In the genomic region with DNA sequence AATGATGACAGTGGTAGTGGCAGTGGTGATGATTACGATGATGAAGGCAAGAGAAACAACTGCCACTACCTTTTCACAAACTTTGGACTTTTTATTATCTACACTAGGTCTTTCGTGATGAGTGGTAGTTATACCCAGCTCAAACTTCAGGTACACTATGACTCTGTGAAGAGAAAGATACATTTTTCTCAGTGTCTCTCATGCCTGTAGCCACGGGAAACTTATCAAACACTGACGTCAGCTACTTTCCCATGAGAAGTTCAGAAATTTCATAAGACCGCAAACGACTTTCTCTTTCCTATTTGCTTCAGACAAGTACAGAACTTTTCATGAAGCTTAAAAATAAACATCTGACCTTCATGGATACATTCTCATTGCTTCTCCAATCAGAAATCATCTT, we compare ENCODE assay signal across 16 cellular contexts. TPM values are rescaled to one million over a fixed set of nuclear protein-coding genes. Genes with fewer than 3 reads are reported as not detected.
DNase-seq lines count a peak whose midpoint lies in the region; ATAC-seq, FAIRE-seq and TF ChIP-seq lines count a peak whose summit lies in the region.
"Had no signal": no experiment of that assay in that cellular context is flagged by ENCODE, and none has a peak within 500 bp of the region (broad histone marks: within the 10 kb centered on the region; RNA-seq: fewer than 3 reads in every experiment).

No MANE protein-coding gene starts in this region.

- TF ChIP-seq CTCF in HFFc6 (IDR thresholded peaks at IDR 0.05) = no peak
- TF ChIP-seq CTCF in colonic mucosa (IDR thresholded peaks at IDR 0.05) = no peak

- ATAC-seq in right cardiac atrium (peak; percentile 51 to 65), HG02571 (IDR thresholded peaks at IDR 0.05; ENCODE audit: unreplicated experiment) (no peak)

- no peak for FAIRE-seq in small intestine (lab: Jason Lieb, UNC)

- H3K9me3 ChIP-seq in right cardiac atrium (ENCODE audit: control insufficient read depth, low read length) (no peaks in the 10 kb centered on the region), small intestine (ENCODE audit: control insufficient read depth, low read depth) (no peaks in the 10 kb centered on the region), colonic mucosa (no peaks in the 10 kb centered on the region)
- H3K9me3 ChIP-seq: neutrophil had no signal

- peaks cover 97% of the 10 kb centered on the region for H3K4me1 Mint-ChIP-seq in HFFc6 (ENCODE audit: low read depth)
- H3K4me1 Mint-ChIP-seq: B cell had no signal

- peaks cover 17% of the 10 kb centered on the region for H3K27me3 Mint-ChIP-seq in HFFc6 (ENCODE audit: insufficient read depth)

- H3K4me1 ChIP-seq in right cardiac atrium (ENCODE audit: control insufficient read depth, insufficient read depth, low read length) (peaks cover 2% of the 10 kb centered on the region), small intestine (ENCODE audit: control insufficient read depth in 2 of 2, insufficient read depth in 1 of 2, low read depth in 1 of 2, low read length in 1 of 2) (no peaks in the 10 kb centered on the region), colonic mucosa (no peaks in the 10 kb centered on the region)

- WGBS in right cardiac atrium = 54% methylated on average over 6 of the region's 6 CpGs
- 55 to 63% (median 63%) methylated on average over 6 of the region's 6 CpGs for WGBS in small intestine, 3 donors

- H3K27ac Mint-ChIP-seq in HFFc6 = peak overlapping the region; percentile 76
- H3K27ac Mint-ChIP-seq: B cell; T-helper 2 cell treated with Interferon-gamma antibody and Interleukin-4, amounts not matched to agents 5 μg/mL and 100 μg/mL, for 36 hours had no signal

- no peak for DNase-seq in HFFc6
- no peak for DNase-seq in caudate nucleus (lab: John Stamatoyannopoulos, UW)
- DNase-seq in right cardiac atrium = no peak
- no peak for DNase-seq in small intestine
- no peak for DNase-seq in GM03348 (ENCODE audit: low spot score)
- no peak for DNase-seq in DMS 273 (lab: John Stamatoyannopoulos, UW; ENCODE audit: unreplicated experiment)
- DNase-seq in colonic mucosa = no peak
- DNase-seq: activated CD4-positive, alpha-beta T cell treated with anti-CD3 and anti-CD28 coated beads, Interleukin-2, amount 50 U/mL, for 1 hour; DMS153; hypothalamus; NCI-H1105 treated with DMSO at 0.1 percent for 48 hours; NCI-H446 treated with DMSO at 0.1 percent for 48 hours had no signal

- H3K36me3 ChIP-seq in small intestine (ENCODE audit: control insufficient read depth in 2 of 2, insufficient read depth in 2 of 2, low read length in 2 of 2) (no peaks in the 10 kb centered on the region), colonic mucosa (no peaks in the 10 kb centered on the region)
- H3K36me3 ChIP-seq: neutrophil had no signal

- H3K4me3 ChIP-seq in right cardiac atrium (ENCODE audit: low read length) = no peak overlapping the region
- H3K4me3 ChIP-seq in small intestine (ENCODE audit: low read depth in 1 of 2, low read length in 2 of 2) = no peak overlapping the region
- H3K4me3 ChIP-seq in colonic mucosa = no peak overlapping the region

- no peak overlapping the region for H3K9ac ChIP-seq in colonic mucosa (ENCODE audit: low read depth in 2 of 2, low read length in 2 of 2)

- H3K9me3 Mint-ChIP-seq in HFFc6 = no peaks in the 10 kb centered on the region
- H3K9me3 Mint-ChIP-seq: T-helper 2 cell treated with Interferon-gamma antibody and Interleukin-4, amounts not matched to agents 5 μg/mL and 100 μg/mL, for 36 hours had no signal

- H3K36me3 Mint-ChIP-seq in HFFc6 (ENCODE audit: low read depth) = peaks cover 67% of the 10 kb centered on the region

- peak overlapping the region; percentile 67 for H3K27ac ChIP-seq in caudate nucleus (ENCODE audit: low read depth, low read length)
- H3K27ac ChIP-seq in right cardiac atrium (ENCODE audit: low read length) = no peak overlapping the region
- peak overlapping the region; percentile 8 to 50 for H3K27ac ChIP-seq in small intestine (ENCODE audit: low read depth in 1 of 2, low read length in 1 of 2)
- H3K27ac ChIP-seq in colonic mucosa = no peak overlapping the region
- H3K27ac ChIP-seq: neutrophil had no signal

- peak overlapping the region; percentile 70 for H3K4me3 Mint-ChIP-seq in HFFc6
- H3K4me3 Mint-ChIP-seq: B cell; T-helper 2 cell treated with Interferon-gamma antibody and Interleukin-4, amounts not matched to agents 5 μg/mL and 100 μg/mL, for 36 hours had no signal

- intact Hi-C loops in right cardiac atrium (cut with DNase I) = no loop called here
- intact Hi-C loops in colonic mucosa (cut with DNase I) = no loop called here

- H3K27me3 ChIP-seq in right cardiac atrium (ENCODE audit: control insufficient read depth, insufficient read depth) (no peaks in the 10 kb centered on the region), small intestine (ENCODE audit: control insufficient read depth in 2 of 2, insufficient read depth in 2 of 2, low read length in 2 of 2) (no peaks in the 10 kb centered on the region), colonic mucosa (no peaks in the 10 kb centered on the region)
- H3K27me3 ChIP-seq: neutrophil had no signal

RNA-seq across cellular contexts. Expression of gene CALD1, which starts 57.0 kb away (rescaled TPM):
- total RNA-seq in HFFc6 (2021; fragmentation: NEBNext Ultra II Directional; extraction: Animal tissue kit (Norgen Biotek cat#: 25700)) = 1,000 to 10,000 TPM; 1,066 to 1,726 (median 1,102) TPM
- total RNA-seq in right cardiac atrium (100 to 1,000 TPM; 127 to 214 (median 137) TPM), colonic mucosa (100 to 1,000 TPM in 1 of 2 donors, 10 to 100 TPM in 1; 27.4 to 193 TPM)
- polyA plus RNA-seq in right cardiac atrium (93.9 TPM), small intestine (10 to 100 TPM in 2 of 3 donors, 1 to 10 TPM in 1; 3.4 to 62.8 (median 27.8) TPM)

Comparison
In these comparisons a context has a peak if more than half of its experiments do, and no peak if none do; other contexts are left out.
1. H3K27ac ChIP-seq: peak in caudate nucleus (single experiment) and small intestine (2 of 2); none in right cardiac atrium (single experiment) and colonic mucosa (single experiment).
2. RNA of gene CALD1, which starts 57.0 kb away (total RNA-seq): 1,066 to 1,726 TPM in HFFc6; 27.4 to 193 TPM in colonic mucosa and 127 to 214 TPM in right cardiac atrium; every median in the first group is over 4 times any median in the second.